Comparison of ENCODE assay signal across 8 cellular contexts in genomic region chr11:64269380-64270234, GRCh38. TPM values are rescaled to one million over a fixed set of nuclear protein-coding genes. Genes with fewer than 3 reads are reported as not detected.
DNase-seq lines count a peak whose midpoint lies in the region; ATAC-seq and TF ChIP-seq lines count a peak whose summit lies in the region.

No MANE protein-coding gene starts in this region.

- DNase-seq in CD4-positive, alpha-beta T cell = peak; percentile 94 to 98 (median 96)
- DNase-seq in NCI-H82 (lab: John Stamatoyannopoulos, UW) (peak; percentile 99), lower leg skin (ENCODE audit: low spot score in 2 of 2) (peak; percentile 98 to 99)
- peak; percentile 99 for DNase-seq in activated CD4-positive, alpha-beta memory T cell treated with anti-CD3 and anti-CD28 coated beads for 36 hours
- peak; percentile 97 for DNase-seq in stimulated activated CD4-positive, alpha-beta T cell treated with anti-CD3 and anti-CD28 coated beads, Interleukin-4, amount 100 ng/mL, for 4 hours

- no peak for TF ChIP-seq CTCF in CD4-positive, alpha-beta T cell (IDR thresholded peaks at IDR 0.05)
- no peak for TF ChIP-seq CTCF in lower leg skin (IDR thresholded peaks at IDR 0.05)

- peaks cover 46 to 52% of the 10 kb centered on the region in 2 donors for H3K4me1 ChIP-seq in duodenal mucosa (ENCODE audit: control insufficient read depth in 1 of 2, insufficient read depth in 2 of 2, low read length in 2 of 2)

- peak overlapping the region; percentile 78 to 83 for H3K9ac ChIP-seq in duodenal mucosa (ENCODE audit: low read depth in 1 of 2, low read length in 2 of 2)

- peaks cover 32% of the 10 kb centered on the region for H3K4me1 Mint-ChIP-seq in CD4-positive, alpha-beta T cell (ENCODE audit: low read depth)
- H3K4me1 Mint-ChIP-seq in activated CD4-positive, alpha-beta memory T cell treated with anti-CD3 and anti-CD28 coated beads for 36 hours (ENCODE audit: low read depth) = peaks cover 15% of the 10 kb centered on the region

- H3K36me3 ChIP-seq in duodenal mucosa (ENCODE audit: control insufficient read depth in 1 of 2, insufficient read depth in 2 of 2, low read length in 2 of 2) = peaks cover 23 to 24% of the 10 kb centered on the region in 2 donors

- no peaks in the 10 kb centered on the region for H3K9me3 ChIP-seq in CD4-positive, alpha-beta T cell (ENCODE audit: control insufficient read depth, low read length)
- no peaks in the 10 kb centered on the region for H3K9me3 ChIP-seq in duodenal mucosa (ENCODE audit: control insufficient read depth in 1 of 2, low read length in 2 of 2)

- 0 to 1% methylated on average over 28 to 41 of the region's 75 CpGs for WGBS in lower leg skin, 2 donors

- no peaks in the 10 kb centered on the region for H3K27me3 ChIP-seq in CD4-positive, alpha-beta T cell (ENCODE audit: control insufficient read depth, insufficient read depth, low read length)
- no peaks in the 10 kb centered on the region for H3K27me3 ChIP-seq in duodenal mucosa (ENCODE audit: control insufficient read depth in 1 of 2, insufficient read depth in 2 of 2, low read length in 2 of 2)

- H3K27ac ChIP-seq in CD4-positive, alpha-beta T cell (ENCODE audit: low read depth, low read length) = peak overlapping the region; percentile 92
- peak overlapping the region; percentile 95 for H3K27ac ChIP-seq in duodenal mucosa (ENCODE audit: low read depth, low read length)

- POLR2A ChIA-PET in CD4-positive, alpha-beta T cell (lab: Charles Lee) = interaction anchor here (0.7 to 6.6 kb wide), 21 partner anchors 14 to 1430 kb away, joined by 3 to 125 read pairs (median 16); partner anchors contain the start of genes BAD, CATSPERZ, CCDC88B and DNAJC4
- POLR2A ChIA-PET in activated CD4-positive, alpha-beta memory T cell treated with anti-CD3 and anti-CD28 coated beads for 36 hours (lab: Charles Lee) = interaction anchor here (0.8 to 4.1 kb wide), 16 partner anchors 9 to 84 kb away, joined by 3 to 36 read pairs (median 8); partner anchors contain the start of genes BAD, FERMT3, FKBP2 and GPR137

- intact Hi-C loops in CD4-positive, alpha-beta T cell (cut with DNase I, micrococcal nuclease) = loop anchor here (1.0 to 5.0 kb wide), 10 partner anchors 16 to 64 kb away; partner anchors contain the start of genes GPR137 (in 2 of the 2), TRMT112 (in 2 of the 2), DNAJC4 (in 1 of the 2) and ESRRA (in 1 of the 2)
- intact Hi-C loops in activated CD4-positive, alpha-beta memory T cell treated with anti-CD3 and anti-CD28 coated beads for 36 hours (cut with micrococcal nuclease) = loop anchor here (1.0 to 2.0 kb wide), 8 partner anchors 16 to 84 kb away; partner anchors contain the start of genes ESRRA, FKBP2, GPR137 and PLCB3
- intact Hi-C loops in lower leg skin (cut with DNase I; ENCODE audit: low total_unique reads) = no loop called here

- peak overlapping the region; percentile 94 for H3K4me3 Mint-ChIP-seq in CD4-positive, alpha-beta T cell
- peak overlapping the region; percentile 89 for H3K4me3 Mint-ChIP-seq in activated CD4-positive, alpha-beta memory T cell treated with anti-CD3 and anti-CD28 coated beads for 36 hours

- H3K27ac Mint-ChIP-seq in CD4-positive, alpha-beta T cell = peak overlapping the region; percentile 99
- H3K27ac Mint-ChIP-seq in activated CD4-positive, alpha-beta memory T cell treated with anti-CD3 and anti-CD28 coated beads for 36 hours = peak overlapping the region; percentile 95

- TF ChIP-seq POLR2A in lower leg skin (IDR thresholded peaks at IDR 0.05) = no peak

- no peaks in the 10 kb centered on the region for H3K9me3 Mint-ChIP-seq in CD4-positive, alpha-beta T cell
- no peaks in the 10 kb centered on the region for H3K9me3 Mint-ChIP-seq in activated CD4-positive, alpha-beta memory T cell treated with anti-CD3 and anti-CD28 coated beads for 36 hours

- CTCF ChIA-PET in CD4-positive, alpha-beta T cell (lab: Charles Lee) = interaction anchor here (0.7 to 3.4 kb wide), 11 partner anchors 18 to 84 kb away, joined by 3 to 19 read pairs (median 6); partner anchors contain the start of genes ESRRA, PPP1R14B, PRDX5 and STIP1
- CTCF ChIA-PET in activated CD4-positive, alpha-beta memory T cell treated with anti-CD3 and anti-CD28 coated beads for 36 hours (lab: Charles Lee) = interaction anchor here (0.6 to 6.4 kb wide), 13 partner anchors 15 to 65 kb away, joined by 3 to 46 read pairs (median 4); partner anchors contain the start of genes BAD, CATSPERZ, ESRRA and FERMT3

- H3K27me3 Mint-ChIP-seq in CD4-positive, alpha-beta T cell = peaks cover 5% of the 10 kb centered on the region
- no peaks in the 10 kb centered on the region for H3K27me3 Mint-ChIP-seq in activated CD4-positive, alpha-beta memory T cell treated with anti-CD3 and anti-CD28 coated beads for 36 hours

- peak; percentile 68 for ATAC-seq in CD4-positive, alpha-beta T cell (ENCODE audit: poor library complexity)
- ATAC-seq in GM19452 (IDR thresholded peaks at IDR 0.05; ENCODE audit: unreplicated experiment) = peak; percentile 64
- peak; percentile 45 for ATAC-seq in HG03575 (IDR thresholded peaks at IDR 0.05; ENCODE audit: extremely low read depth, insufficient number of reproducible peaks, low FRiP score, unreplicated experiment)

- H3K4me3 ChIP-seq in duodenal mucosa (ENCODE audit: low read depth in 1 of 2, low read length in 2 of 2) (peak overlapping the region; percentile 71 to 87), lower leg skin (ENCODE audit: low read depth, poor library complexity, severe bottlenecking) (peak overlapping the region; percentile 72)

- peaks cover 20% of the 10 kb centered on the region for H3K36me3 Mint-ChIP-seq in CD4-positive, alpha-beta T cell (ENCODE audit: low read depth)
- peaks cover 8% of the 10 kb centered on the region for H3K36me3 Mint-ChIP-seq in activated CD4-positive, alpha-beta memory T cell treated with anti-CD3 and anti-CD28 coated beads for 36 hours

RNA-seq across cellular contexts. Expression of gene BAD, which starts 14.9 kb away (rescaled TPM):
- 10 to 100 TPM; 22.5 to 23.0 TPM for total RNA-seq in CD4-positive, alpha-beta T cell
- total RNA-seq in activated CD4-positive, alpha-beta memory T cell treated with anti-CD3 and anti-CD28 coated beads for 36 hours = 10 to 100 TPM; 23.7 to 24.2 TPM
- total RNA-seq in lower leg skin = 10 to 100 TPM; 65.9 to 99.7 (median 89.4) TPM

RNA-seq across cellular contexts. Expression of gene GPR137, which starts 16.0 kb away (rescaled TPM):
- total RNA-seq in CD4-positive, alpha-beta T cell = 10 to 100 TPM; 13.8 to 16.6 TPM
- 10 to 100 TPM; 28.7 to 31.6 TPM for total RNA-seq in activated CD4-positive, alpha-beta memory T cell treated with anti-CD3 and anti-CD28 coated beads for 36 hours
- total RNA-seq in lower leg skin = 10 to 100 TPM; 12.2 to 31.6 (median 30.4) TPM

RNA-seq across cellular contexts. Expression of gene PLCB3, which starts 18.3 kb away (rescaled TPM):
- total RNA-seq in CD4-positive, alpha-beta T cell = 1 to 10 TPM; 2.5 to 2.7 TPM
- total RNA-seq in activated CD4-positive, alpha-beta memory T cell treated with anti-CD3 and anti-CD28 coated beads for 36 hours = 10 to 100 TPM; 10.4 to 12.3 TPM
- total RNA-seq in lower leg skin = 10 to 100 TPM; 30.5 to 38.4 (median 37.4) TPM

RNA-seq across cellular contexts. Expression of gene KCNK4, which starts 21.5 kb away (rescaled TPM):
- total RNA-seq in CD4-positive, alpha-beta T cell = under 1 TPM in 1 of 2 experiments, not detected in 1; 0.14 TPM
- total RNA-seq in activated CD4-positive, alpha-beta memory T cell treated with anti-CD3 and anti-CD28 coated beads for 36 hours = under 1 TPM in 1 of 2 experiments, not detected in 1; 0.34 TPM
- not detected for total RNA-seq in lower leg skin

RNA-seq across cellular contexts. Expression of gene PPP1R14B, which starts 22.9 kb away (rescaled TPM):
- 10 to 100 TPM; 17.1 to 21.0 TPM for total RNA-seq in CD4-positive, alpha-beta T cell
- total RNA-seq in activated CD4-positive, alpha-beta memory T cell treated with anti-CD3 and anti-CD28 coated beads for 36 hours = 100 to 1,000 TPM; 238 to 242 TPM
- 100 to 1,000 TPM; 178 to 230 (median 203) TPM for total RNA-seq in lower leg skin

Comparison
In these comparisons a context has a peak if more than half of its experiments do, and no peak if none do; other contexts are left out.
1. Peak in every context shown above with its lines: DNase-seq, ATAC-seq, H3K4me3 ChIP-seq and H3K27ac ChIP-seq.